ENCODE assay signal across 1 cellular context in the genomic region with DNA sequence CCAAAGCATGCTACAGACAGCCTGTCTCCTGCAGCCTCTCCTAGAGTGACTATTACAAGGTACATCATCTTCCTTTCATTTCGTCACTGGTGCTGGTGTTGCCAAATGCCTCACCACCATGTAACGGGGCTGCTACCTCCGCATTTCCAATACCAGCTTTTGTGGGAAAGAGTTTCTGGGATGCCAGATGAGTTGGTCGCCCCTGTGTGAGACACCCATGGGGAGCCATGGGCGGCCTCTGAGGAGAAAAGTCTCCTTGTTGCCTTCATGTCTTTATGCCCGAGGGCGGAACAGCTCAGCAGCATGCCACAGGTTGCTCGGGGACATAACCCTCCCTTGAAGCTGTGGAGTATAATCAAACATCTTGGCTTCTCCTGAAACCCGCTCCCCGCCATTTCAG.
TF ChIP-seq lines count a peak whose summit lies in the region.

No MANE protein-coding gene starts in this region.

TF ChIP-seq in GM23338, 12 proteins besides CTCF, POLR2A, EP300 and RAD21 (continued from another document):
- TF ChIP-seq, protein P1, sequence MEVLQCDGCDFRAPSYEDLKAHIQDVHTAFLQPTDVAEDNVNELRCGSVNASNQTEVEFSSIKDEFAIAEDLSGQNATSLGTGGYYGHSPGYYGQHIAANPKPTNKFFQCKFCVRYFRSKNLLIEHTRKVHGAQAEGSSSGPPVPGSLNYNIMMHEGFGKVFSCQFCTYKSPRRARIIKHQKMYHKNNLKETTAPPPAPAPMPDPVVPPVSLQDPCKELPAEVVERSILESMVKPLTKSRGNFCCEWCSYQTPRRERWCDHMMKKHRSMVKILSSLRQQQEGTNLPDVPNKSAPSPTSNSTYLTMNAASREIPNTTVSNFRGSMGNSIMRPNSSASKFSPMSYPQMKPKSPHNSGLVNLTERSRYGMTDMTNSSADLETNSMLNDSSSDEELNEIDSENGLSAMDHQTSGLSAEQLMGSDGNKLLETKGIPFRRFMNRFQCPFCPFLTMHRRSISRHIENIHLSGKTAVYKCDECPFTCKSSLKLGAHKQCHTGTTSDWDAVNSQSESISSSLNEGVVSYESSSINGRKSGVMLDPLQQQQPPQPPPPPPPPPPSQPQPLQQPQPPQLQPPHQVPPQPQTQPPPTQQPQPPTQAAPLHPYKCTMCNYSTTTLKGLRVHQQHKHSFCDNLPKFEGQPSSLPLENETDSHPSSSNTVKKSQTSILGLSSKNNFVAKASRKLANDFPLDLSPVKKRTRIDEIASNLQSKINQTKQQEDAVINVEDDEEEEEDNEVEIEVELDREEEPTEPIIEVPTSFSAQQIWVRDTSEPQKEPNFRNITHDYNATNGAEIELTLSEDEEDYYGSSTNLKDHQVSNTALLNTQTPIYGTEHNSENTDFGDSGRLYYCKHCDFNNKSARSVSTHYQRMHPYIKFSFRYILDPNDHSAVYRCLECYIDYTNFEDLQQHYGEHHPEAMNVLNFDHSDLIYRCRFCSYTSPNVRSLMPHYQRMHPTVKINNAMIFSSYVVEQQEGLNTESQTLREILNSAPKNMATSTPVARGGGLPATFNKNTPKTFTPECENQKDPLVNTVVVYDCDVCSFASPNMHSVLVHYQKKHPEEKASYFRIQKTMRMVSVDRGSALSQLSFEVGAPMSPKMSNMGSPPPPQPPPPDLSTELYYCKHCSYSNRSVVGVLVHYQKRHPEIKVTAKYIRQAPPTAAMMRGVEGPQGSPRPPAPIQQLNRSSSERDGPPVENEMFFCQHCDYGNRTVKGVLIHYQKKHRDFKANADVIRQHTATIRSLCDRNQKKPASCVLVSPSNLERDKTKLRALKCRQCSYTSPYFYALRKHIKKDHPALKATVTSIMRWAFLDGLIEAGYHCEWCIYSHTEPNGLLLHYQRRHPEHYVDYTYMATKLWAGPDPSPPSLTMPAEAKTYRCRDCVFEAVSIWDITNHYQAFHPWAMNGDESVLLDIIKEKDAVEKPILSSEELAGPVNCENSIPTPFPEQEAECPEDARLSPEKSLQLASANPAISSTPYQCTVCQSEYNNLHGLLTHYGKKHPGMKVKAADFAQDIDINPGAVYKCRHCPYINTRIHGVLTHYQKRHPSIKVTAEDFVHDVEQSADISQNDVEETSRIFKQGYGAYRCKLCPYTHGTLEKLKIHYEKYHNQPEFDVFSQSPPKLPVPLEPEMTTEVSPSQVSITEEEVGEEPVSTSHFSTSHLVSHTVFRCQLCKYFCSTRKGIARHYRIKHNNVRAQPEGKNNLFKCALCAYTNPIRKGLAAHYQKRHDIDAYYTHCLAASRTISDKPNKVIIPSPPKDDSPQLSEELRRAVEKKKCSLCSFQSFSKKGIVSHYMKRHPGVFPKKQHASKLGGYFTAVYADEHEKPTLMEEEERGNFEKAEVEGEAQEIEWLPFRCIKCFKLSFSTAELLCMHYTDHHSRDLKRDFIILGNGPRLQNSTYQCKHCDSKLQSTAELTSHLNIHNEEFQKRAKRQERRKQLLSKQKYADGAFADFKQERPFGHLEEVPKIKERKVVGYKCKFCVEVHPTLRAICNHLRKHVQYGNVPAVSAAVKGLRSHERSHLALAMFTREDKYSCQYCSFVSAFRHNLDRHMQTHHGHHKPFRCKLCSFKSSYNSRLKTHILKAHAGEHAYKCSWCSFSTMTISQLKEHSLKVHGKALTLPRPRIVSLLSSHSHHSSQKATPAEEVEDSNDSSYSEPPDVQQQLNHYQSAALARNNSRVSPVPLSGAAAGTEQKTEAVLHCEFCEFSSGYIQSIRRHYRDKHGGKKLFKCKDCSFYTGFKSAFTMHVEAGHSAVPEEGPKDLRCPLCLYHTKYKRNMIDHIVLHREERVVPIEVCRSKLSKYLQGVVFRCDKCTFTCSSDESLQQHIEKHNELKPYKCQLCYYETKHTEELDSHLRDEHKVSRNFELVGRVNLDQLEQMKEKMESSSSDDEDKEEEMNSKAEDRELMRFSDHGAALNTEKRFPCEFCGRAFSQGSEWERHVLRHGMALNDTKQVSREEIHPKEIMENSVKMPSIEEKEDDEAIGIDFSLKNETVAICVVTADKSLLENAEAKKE (CRISPR knock-in tag; IDR thresholded peaks at IDR 0.05) = no peak
